Comparison of ENCODE assay signal across 16 cellular contexts in the genomic region with DNA sequence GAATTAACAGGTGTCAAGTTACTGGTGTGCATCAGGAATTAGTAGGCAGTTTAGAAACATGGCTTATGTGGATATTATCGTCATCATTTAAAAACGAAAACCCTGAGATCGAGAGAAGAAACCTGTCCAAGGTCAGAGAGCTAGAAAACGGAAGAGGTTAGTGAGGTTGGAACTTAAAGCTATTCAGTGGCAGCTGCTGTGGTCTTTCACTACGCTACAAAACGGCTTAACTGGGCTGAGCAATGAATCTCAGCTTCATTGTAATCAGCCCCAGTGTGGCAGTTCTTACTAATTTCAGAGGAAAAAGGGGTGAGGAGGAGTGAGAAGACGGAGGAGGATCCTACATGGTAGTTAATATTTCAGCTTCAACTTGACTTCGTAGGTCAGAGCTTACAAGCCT.
"Had no signal": no experiment of that assay in that cellular context is flagged by ENCODE, and none has a peak within 500 bp of the region (broad histone marks: within the 10 kb centered on the region; RNA-seq: fewer than 3 reads in every experiment).

No MANE protein-coding gene starts in this region.

- H3K36me3 Mint-ChIP-seq: naive thymus-derived CD4-positive, alpha-beta T cell; type B pancreatic cell had no signal

- DNase-seq: effector CD8-positive, alpha-beta T cell; heart right ventricle; hypothalamus; kidney glomerular epithelial cell; naive thymus-derived CD4-positive, alpha-beta T cell; nephron progenitor cell; psoas muscle; retina; small intestine; stimulated activated CD4-positive, alpha-beta T cell treated with anti-CD3 and anti-CD28 coated beads, Interleukin-12 subunit alpha, Interleukin-12 subunit beta, amount 100 ng/mL, for 4 hours; stimulated activated naive CD4-positive, alpha-beta T cell treated with Interleukin-2 at 50 U/mL for 16 hours; thyroid gland had no signal

- H3K9me3 ChIP-seq: heart right ventricle, neutrophil, psoas muscle, suprapubic skin, thyroid gland had no signal

- H3K4me1 ChIP-seq: psoas muscle, suprapubic skin, thyroid gland had no signal

- H3K4me3 ChIP-seq: coronary artery, heart right ventricle, psoas muscle, suprapubic skin, thyroid gland had no signal

- H3K4me1 Mint-ChIP-seq: naive thymus-derived CD4-positive, alpha-beta T cell; nephron progenitor cell had no signal

- H3K27ac Mint-ChIP-seq: naive thymus-derived CD4-positive, alpha-beta T cell; nephron progenitor cell; type B pancreatic cell had no signal

- ATAC-seq: heart right ventricle; naive thymus-derived CD4-positive, alpha-beta T cell; psoas muscle had no signal

- H3K4me3 Mint-ChIP-seq: naive thymus-derived CD4-positive, alpha-beta T cell; nephron progenitor cell; type B pancreatic cell had no signal

- H3K36me3 ChIP-seq: heart right ventricle, neutrophil, suprapubic skin, thyroid gland had no signal

- H3K9me3 Mint-ChIP-seq: nephron progenitor cell had no signal

- H3K27me3 ChIP-seq: heart right ventricle, neutrophil, suprapubic skin, thyroid gland had no signal

- H3K27ac ChIP-seq: coronary artery, heart right ventricle, neutrophil, psoas muscle, suprapubic skin, thyroid gland had no signal
